9 cellular contexts compared by ENCODE assay signal in genomic region chr6:14277405-14277930, GRCh38.
DNase-seq lines count a peak whose midpoint lies in the region; ATAC-seq and TF ChIP-seq lines count a peak whose summit lies in the region.
"Had no signal": no experiment of that assay in that cellular context is flagged by ENCODE, and none has a peak within 500 bp of the region (broad histone marks: within the 10 kb centered on the region; RNA-seq: fewer than 3 reads in every experiment).

No MANE protein-coding gene starts in this region.

- no peak overlapping the region for H3K27ac ChIP-seq in trophoblast cell (ENCODE audit: low read depth, low read length)

- H3K9me3 Mint-ChIP-seq in IgD-negative memory B cell = peaks cover 2 to 9% (median 2%) of the 10 kb centered on the region in 3 donors

- no peak overlapping the region for H4K8ac ChIP-seq in trophoblast cell (ENCODE audit: low read depth, low read length)

- no peaks in the 10 kb centered on the region for H3K27me3 Mint-ChIP-seq in IgD-negative memory B cell

- TF ChIP-seq CTCF in GM10266 (IDR thresholded peaks at IDR 0.05; ENCODE audit: control insufficient read depth, insufficient read depth, low read depth, missing control alignments) = no peak

- peaks cover 32 to 51% (median 42%) of the 10 kb centered on the region in 3 donors for H3K4me1 Mint-ChIP-seq in IgD-negative memory B cell

- H3K36me3 ChIP-seq in trophoblast cell (ENCODE audit: control insufficient read depth in 1 of 2, insufficient read depth in 2 of 2, low read length in 2 of 2) = no peaks in the 10 kb centered on the region

- peak; percentile 24 for DNase-seq in islet precursor cell
- DNase-seq in GM10266 (ENCODE audit: extremely low spot score) = no peak
- DNase-seq in T1000 (lab: John Stamatoyannopoulos, UW) = no peak
- DNase-seq in trophoblast cell = no peak
- DNase-seq in NCI-H2196 (lab: John Stamatoyannopoulos, UW; ENCODE audit: unreplicated experiment) = no peak
- DNase-seq: NCI-H1930 had no signal

- no peak overlapping the region for H2AFZ ChIP-seq in trophoblast cell (ENCODE audit: insufficient read depth, low read length, poor library complexity)

- H3K18ac ChIP-seq in trophoblast cell (ENCODE audit: low read length) = no peak overlapping the region

- no peak overlapping the region for H2AK5ac ChIP-seq in trophoblast cell (ENCODE audit: low read length)

- ATAC-seq in GM18498 (IDR thresholded peaks at IDR 0.05; ENCODE audit: unreplicated experiment) (peak; percentile 36), GM21529 (IDR thresholded peaks at IDR 0.05; ENCODE audit: unreplicated experiment) (peak; percentile 28)

- H4K91ac ChIP-seq in trophoblast cell (ENCODE audit: low read depth, low read length) = no peak overlapping the region

- H3K9me3 ChIP-seq in trophoblast cell (ENCODE audit: insufficient read depth, low read depth, low read length) = peaks cover 9% of the 10 kb centered on the region

- H3K27me3 ChIP-seq in trophoblast cell (ENCODE audit: insufficient read depth, low read length) = no peaks in the 10 kb centered on the region

- no peak overlapping the region for H3K14ac ChIP-seq in trophoblast cell (ENCODE audit: low read length)

- H4K12ac ChIP-seq in trophoblast cell (ENCODE audit: low read depth, low read length) = no peak overlapping the region

- H3K4me1 ChIP-seq in trophoblast cell (ENCODE audit: control insufficient read depth in 1 of 2, insufficient read depth in 2 of 2, low read length in 2 of 2) = no peaks in the 10 kb centered on the region

- peak overlapping the region; percentile 44 to 96 (median 96) for H3K27ac Mint-ChIP-seq in IgD-negative memory B cell

- H3K9ac ChIP-seq in trophoblast cell (ENCODE audit: low read length) = no peak overlapping the region

- H3K23ac ChIP-seq in trophoblast cell (ENCODE audit: low read length) = no peak overlapping the region

- no peak overlapping the region for H3K4ac ChIP-seq in trophoblast cell (ENCODE audit: low read depth, low read length)

- no peaks in the 10 kb centered on the region for H3K79me1 ChIP-seq in trophoblast cell (ENCODE audit: low read length)

- H3K4me3 ChIP-seq in trophoblast cell (ENCODE audit: low read depth, low read length) = no peak overlapping the region

- H2BK5ac ChIP-seq in trophoblast cell (ENCODE audit: low read depth, low read length, poor library complexity) = no peak overlapping the region

- peaks cover 6% of the 10 kb centered on the region for H3K36me3 Mint-ChIP-seq in IgD-negative memory B cell

- no CpG with 5 or more reads among the region's 2 CpGs for WGBS in trophoblast cell (ENCODE audit: extremely low coverage, insufficient coverage, insufficient read length)

- H3K79me2 ChIP-seq in trophoblast cell (ENCODE audit: control insufficient read depth, insufficient read depth, low read length, poor library complexity) = no peaks in the 10 kb centered on the region

- no peak overlapping the region for H3K4me2 ChIP-seq in trophoblast cell (ENCODE audit: low read length)

- H2BK120ac ChIP-seq in trophoblast cell (ENCODE audit: insufficient read depth, low read length, poor library complexity) = no peak overlapping the region

- H2BK12ac ChIP-seq in trophoblast cell (ENCODE audit: low read length) = no peak overlapping the region

- H3K4me3 Mint-ChIP-seq in IgD-negative memory B cell = peak overlapping the region; percentile 15 to 92 (median 78)
